ENCODE assay signal across 1 cellular context in the genomic region with DNA sequence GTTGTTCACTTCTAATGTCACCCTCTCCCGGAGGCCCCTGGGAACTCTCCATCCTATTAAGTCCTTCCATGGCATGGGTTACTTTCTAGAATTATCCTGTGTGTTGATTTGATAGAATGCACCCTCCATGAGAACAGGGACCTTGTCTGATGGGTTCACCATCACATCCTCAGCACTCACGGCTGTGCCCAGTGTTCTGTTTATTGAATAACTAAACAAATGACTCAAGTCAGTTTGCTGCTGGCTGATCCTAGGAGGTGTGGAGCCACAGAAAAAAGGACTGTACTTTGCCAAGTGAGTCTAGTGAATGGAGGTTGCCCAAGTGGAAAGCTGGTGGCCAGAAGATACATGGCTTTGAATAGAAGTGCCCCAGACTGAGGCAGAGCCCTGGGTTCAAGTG.
TF ChIP-seq lines count a peak whose summit lies in the region.

No MANE protein-coding gene starts in this region.

TF ChIP-seq in A549, 52 proteins besides CTCF, POLR2A, EP300 and RAD21 (continued from another document):
- TF ChIP-seq, protein P1, sequence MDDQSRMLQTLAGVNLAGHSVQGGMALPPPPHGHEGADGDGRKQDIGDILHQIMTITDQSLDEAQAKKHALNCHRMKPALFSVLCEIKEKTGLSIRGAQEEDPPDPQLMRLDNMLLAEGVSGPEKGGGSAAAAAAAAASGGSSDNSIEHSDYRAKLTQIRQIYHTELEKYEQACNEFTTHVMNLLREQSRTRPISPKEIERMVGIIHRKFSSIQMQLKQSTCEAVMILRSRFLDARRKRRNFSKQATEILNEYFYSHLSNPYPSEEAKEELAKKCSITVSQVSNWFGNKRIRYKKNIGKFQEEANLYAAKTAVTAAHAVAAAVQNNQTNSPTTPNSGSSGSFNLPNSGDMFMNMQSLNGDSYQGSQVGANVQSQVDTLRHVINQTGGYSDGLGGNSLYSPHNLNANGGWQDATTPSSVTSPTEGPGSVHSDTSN (IDR thresholded peaks at IDR 0.05) = no peak
- TF ChIP-seq TFCP2L1 (CRISPR knock-in tag; IDR thresholded peaks at IDR 0.05) = no peak
- TF ChIP-seq FOSL2 (IDR thresholded peaks at IDR 0.05) = no peak
- TF ChIP-seq FOSL2 (CRISPR knock-in tag; IDR thresholded peaks at IDR 0.05) = no peak
- no peak for TF ChIP-seq HOXB13 (CRISPR knock-in tag; IDR thresholded peaks at IDR 0.05; ENCODE audit: low read depth)
- no peak for TF ChIP-seq HOXB5 (CRISPR knock-in tag; IDR thresholded peaks at IDR 0.05)
